In the genomic region with DNA sequence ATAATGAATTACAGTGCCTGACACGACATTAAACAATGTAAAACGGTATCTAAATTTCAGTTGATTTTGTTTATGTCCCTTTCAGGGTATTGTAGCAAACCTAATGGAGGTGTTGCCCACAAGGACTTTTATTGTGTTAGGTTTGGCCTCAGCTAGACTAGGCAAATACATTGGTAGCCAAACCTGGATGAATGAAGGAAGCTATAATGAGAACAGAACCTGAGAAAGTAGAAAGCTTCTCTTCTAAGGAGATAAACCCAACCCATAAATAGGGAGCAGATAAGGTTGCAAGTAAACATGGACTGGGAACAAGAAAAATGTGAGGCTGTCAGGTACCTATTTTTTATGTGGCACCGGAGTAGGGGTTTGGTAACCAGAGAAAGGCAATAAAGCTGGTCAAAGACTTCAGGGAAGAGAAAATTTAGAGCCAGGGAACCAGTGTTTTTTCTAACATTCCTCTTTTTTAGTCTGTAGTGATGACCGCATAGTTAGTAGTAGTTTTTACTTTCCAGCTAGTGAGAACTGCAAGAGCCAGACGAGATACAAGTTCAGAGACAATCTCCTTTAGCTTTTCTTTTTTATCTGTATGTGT, we compare ENCODE assay signal across 15 cellular contexts. TPM values are rescaled to one million over a fixed set of nuclear protein-coding genes. Genes with fewer than 3 reads are reported as not detected.
A peak's percentile ranks its signal among the peaks of the same experiment; 100 is the strongest.
DNase-seq lines count a peak whose midpoint lies in the region; ATAC-seq and TF ChIP-seq lines count a peak whose summit lies in the region.
"Had no signal": no experiment of that assay in that cellular context is flagged by ENCODE, and none has a peak within 500 bp of the region (broad histone marks: within the 10 kb centered on the region; RNA-seq: fewer than 3 reads in every experiment).

No MANE protein-coding gene starts in this region.

- TF ChIP-seq CTCF in VCaP (conservative IDR thresholded peaks at IDR 0.05), result no peak

- H3K27ac ChIP-seq in VCaP, result peak overlapping the region; percentile 9; the same call in 1 of the 2 replicates
- H3K27ac ChIP-seq: BLaER1 treated with 17β-estradiol and CSF1 and Interleukin-3, amounts not matched to agents 10 nM and 100 nM; GM23248 had no signal

- DNase-seq in activated naive CD8-positive, alpha-beta T cell treated with anti-CD3 and anti-CD28 coated beads for 36 hours, result no peak
- no peak for DNase-seq in memory B cell (ENCODE audit: low spot score in 2 of 2)
- no peak for DNase-seq in NCI-H1417 (lab: John Stamatoyannopoulos, UW)
- no peak for DNase-seq in NAMALWA (ENCODE audit: low spot score)
- DNase-seq in NOMO-1 treated with dmso at 0.1 percent for 144 hours (lab: John Stamatoyannopoulos, UW; ENCODE audit: unreplicated experiment), result no peak
- DNase-seq: 8988T; CD4-positive, CD25-positive, alpha-beta regulatory T cell; DMS53; GF-D8; GM23248; H7 had no signal

- ATAC-seq in memory B cell (ENCODE audit: low read depth), result no peak
- ATAC-seq: HepG2 had no signal

- peaks cover 7% of the 10 kb centered on the region for H3K36me3 Mint-ChIP-seq in activated naive CD8-positive, alpha-beta T cell
- H3K36me3 Mint-ChIP-seq in activated naive CD8-positive, alpha-beta T cell treated with anti-CD3 and anti-CD28 coated beads for 36 hours, result peaks cover 19% of the 10 kb centered on the region
- peaks cover 15% of the 10 kb centered on the region for H3K36me3 Mint-ChIP-seq in memory B cell

- H3K4me3 Mint-ChIP-seq in activated naive CD8-positive, alpha-beta T cell, result no peak overlapping the region
- no peak overlapping the region for H3K4me3 Mint-ChIP-seq in activated naive CD8-positive, alpha-beta T cell treated with anti-CD3 and anti-CD28 coated beads for 36 hours
- no peak overlapping the region for H3K4me3 Mint-ChIP-seq in memory B cell
- H3K4me3 Mint-ChIP-seq: CD4-positive, CD25-positive, alpha-beta regulatory T cell had no signal

- peaks cover 41% of the 10 kb centered on the region for H3K4me1 Mint-ChIP-seq in activated naive CD8-positive, alpha-beta T cell (ENCODE audit: low read depth)
- H3K4me1 Mint-ChIP-seq in activated naive CD8-positive, alpha-beta T cell treated with anti-CD3 and anti-CD28 coated beads for 36 hours, result peaks cover 24% of the 10 kb centered on the region
- H3K4me1 Mint-ChIP-seq in memory B cell, result peaks cover 15% of the 10 kb centered on the region

- H3K9me3 Mint-ChIP-seq in activated naive CD8-positive, alpha-beta T cell (ENCODE audit: low read depth), result no peaks in the 10 kb centered on the region
- no peaks in the 10 kb centered on the region for H3K9me3 Mint-ChIP-seq in activated naive CD8-positive, alpha-beta T cell treated with anti-CD3 and anti-CD28 coated beads for 36 hours
- no peaks in the 10 kb centered on the region for H3K9me3 Mint-ChIP-seq in memory B cell

- H3K27ac Mint-ChIP-seq in activated naive CD8-positive, alpha-beta T cell, result peak overlapping the region; percentile 46
- no peak overlapping the region for H3K27ac Mint-ChIP-seq in activated naive CD8-positive, alpha-beta T cell treated with anti-CD3 and anti-CD28 coated beads for 36 hours
- peak overlapping the region; percentile 25 for H3K27ac Mint-ChIP-seq in memory B cell

- H3K27me3 Mint-ChIP-seq in activated naive CD8-positive, alpha-beta T cell, result no peaks in the 10 kb centered on the region
- H3K27me3 Mint-ChIP-seq in activated naive CD8-positive, alpha-beta T cell treated with anti-CD3 and anti-CD28 coated beads for 36 hours, result no peaks in the 10 kb centered on the region
- H3K27me3 Mint-ChIP-seq in memory B cell, result no peaks in the 10 kb centered on the region
- H3K27me3 Mint-ChIP-seq: CD4-positive, CD25-positive, alpha-beta regulatory T cell had no signal

RNA-seq across cellular contexts. Expression of a gene that starts 25.0 kb away (rescaled TPM):
- total RNA-seq in activated naive CD8-positive, alpha-beta T cell treated with anti-CD3 and anti-CD28 coated beads for 36 hours, result 10 to 100 TPM; 16.2 to 17.2 TPM

RNA-seq across cellular contexts. Expression of a gene that starts 25.3 kb away (rescaled TPM):
- total RNA-seq in activated naive CD8-positive, alpha-beta T cell treated with anti-CD3 and anti-CD28 coated beads for 36 hours, result 10 to 100 TPM; 69.8 to 75.4 TPM
